Comparison of ENCODE assay signal across 19 cellular contexts in the genomic region with DNA sequence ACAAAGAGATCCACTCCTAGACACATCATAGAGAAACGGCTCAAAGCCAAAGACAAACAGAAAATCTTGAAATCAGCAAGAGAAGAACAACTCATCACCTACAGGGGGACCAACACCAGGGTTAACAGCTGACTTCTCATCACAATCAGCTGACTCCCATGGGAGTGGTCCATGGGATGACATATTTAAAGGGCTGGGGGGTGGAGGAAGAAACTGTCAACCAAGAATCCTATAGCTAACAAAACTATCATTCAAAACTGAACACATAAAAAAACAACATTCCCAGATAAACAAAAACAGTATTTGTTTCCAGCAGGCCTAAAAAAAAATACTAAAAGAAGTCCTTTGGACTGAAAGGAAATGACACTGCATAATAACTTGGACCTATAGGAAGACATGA.
"Had no signal": no experiment of that assay in that cellular context is flagged by ENCODE, and none has a peak within 500 bp of the region (broad histone marks: within the 10 kb centered on the region; RNA-seq: fewer than 3 reads in every experiment).

No MANE protein-coding gene starts in this region.

- H3K9me3 ChIP-seq: pancreas, sigmoid colon, testis, tibial artery had no signal

- H3K4me1 ChIP-seq: foreskin keratinocyte, pancreas, testis had no signal

- FAIRE-seq: endometrium, kidney, pancreas had no signal

- DNase-seq: cerebellar nuclear complex; cortex of kidney; effector memory CD8-positive, alpha-beta T cell; foreskin keratinocyte; hypothalamus; kidney; natural killer cell; occipital lobe; pancreas; sigmoid colon; stimulated activated CD4-positive, alpha-beta T cell treated with anti-CD3 and anti-CD28 coated beads, Interleukin-4, amount 100 ng/mL, for 4 hours; stimulated activated naive CD8-positive, alpha-beta T cell treated with anti-CD3 and anti-CD28 coated beads, Interleukin-15, Interleukin-2, amounts not matched to agents 100 U/mL and 50 U/mL, for 24 hours; substantia nigra; testis; tibial artery had no signal

- ATAC-seq: effector memory CD8-positive, alpha-beta T cell; foreskin keratinocyte; left lobe of liver; natural killer cell; pancreas; stimulated activated memory B cell treated with anti-CD40 and anti-IgM and Interleukin-4, amounts not matched to agents 10 μg/mL and 1 μg/mL and 100 μg/mL, for 72 hours; stimulated activated naive CD8-positive, alpha-beta T cell treated with anti-CD3 and anti-CD28 coated beads, Interleukin-15, Interleukin-2, amounts not matched to agents 100 U/mL and 50 U/mL, for 24 hours had no signal

- H3K27ac ChIP-seq: foreskin keratinocyte, pancreas, sigmoid colon, testis, tibial artery had no signal

- H3K27me3 ChIP-seq: foreskin keratinocyte, pancreas, sigmoid colon, testis, tibial artery had no signal

- H3K4me3 ChIP-seq: lung, pancreas, sigmoid colon, testis, tibial artery had no signal
